9 cellular contexts compared by ENCODE assay signal in the genomic region with DNA sequence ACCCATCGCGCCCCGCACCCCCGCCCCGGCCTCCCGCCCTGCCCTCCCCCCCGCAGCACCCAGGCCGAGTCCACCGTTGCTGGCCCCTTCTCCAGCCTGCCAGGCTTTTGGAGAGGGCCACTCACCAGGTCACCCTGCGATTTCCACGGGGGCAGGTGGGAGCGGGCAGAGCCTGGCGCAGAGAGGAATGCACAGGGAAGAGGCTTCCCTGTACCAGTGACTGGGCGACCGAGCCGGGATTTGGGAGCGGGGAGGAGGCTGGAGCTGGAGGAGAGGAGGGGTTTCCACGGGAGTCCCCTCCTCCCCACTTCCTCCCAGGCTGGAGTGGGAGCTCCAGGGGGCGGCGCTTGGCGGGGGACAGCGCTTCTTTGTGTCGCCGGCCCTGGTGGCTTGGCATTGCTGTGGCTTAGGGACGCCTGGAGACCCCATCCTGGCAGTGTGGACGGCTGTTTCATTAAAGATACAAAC. TPM values are rescaled to one million over a fixed set of nuclear protein-coding genes. Genes with fewer than 3 reads are reported as not detected.
DNase-seq lines count a peak whose midpoint lies in the region; ATAC-seq and TF ChIP-seq lines count a peak whose summit lies in the region.
"Had no signal": no experiment of that assay in that cellular context is flagged by ENCODE, and none has a peak within 500 bp of the region (broad histone marks: within the 10 kb centered on the region; RNA-seq: fewer than 3 reads in every experiment).

No MANE protein-coding gene starts in this region.

- no peaks in the 10 kb centered on the region for H3K36me3 ChIP-seq in gastrocnemius medialis

- H3K4me1 ChIP-seq in gastrocnemius medialis: peaks cover 10 to 16% of the 10 kb centered on the region in 2 donors

- peaks cover 0 to 4% (median 0%) of the 10 kb centered on the region in 3 donors for H3K27me3 ChIP-seq in gastrocnemius medialis

- no peak for TF ChIP-seq POLR2A in gastrocnemius medialis (IDR thresholded peaks at IDR 0.05)

- ATAC-seq in gastrocnemius medialis: peak; percentile 55 to 62
- ATAC-seq in GM21723 (IDR thresholded peaks at IDR 0.05; ENCODE audit: unreplicated experiment): no peak
- no peak for ATAC-seq in HG02588 (IDR thresholded peaks at IDR 0.05; ENCODE audit: unreplicated experiment)
- ATAC-seq: HCT116 had no signal

- DNase-seq in DMS53 (lab: John Stamatoyannopoulos, UW) (peak; percentile 88), NCI-H2029 (lab: John Stamatoyannopoulos, UW) (peak; percentile 44), cerebellar cortex (ENCODE audit: low spot score) (peak; percentile 75), iPS-NIHi7 (ENCODE audit: extremely low spot score) (peak; percentile 41), gastrocnemius medialis (peak; percentile 24 to 28), RKO (ENCODE audit: low spot score) (no peak)

- intact Hi-C loops in gastrocnemius medialis (cut with DNase I; ENCODE audit: low total_unique reads): loop anchor here (2.0 kb wide), 1 partner anchor 18 kb away; no protein-coding TSS in a partner anchor

- TF ChIP-seq CTCF in gastrocnemius medialis (IDR thresholded peaks at IDR 0.05 in 4 of 5, conservative IDR thresholded peaks at IDR 0.05 in 1 of 5): no peak

- H3K4me3 ChIP-seq in gastrocnemius medialis: peak overlapping the region; percentile 59 to 68 (median 63)

- H3K9me3 ChIP-seq in gastrocnemius medialis: no peaks in the 10 kb centered on the region

- in situ Hi-C loops in gastrocnemius medialis (cut with MboI; ENCODE audit: low sequenced_read_pairs in 4 of 4): loop anchor here in 1 of 4 donors (25.0 kb wide), 1 partner anchor 595 kb away; a partner anchor contains a TSS

- H3K27ac ChIP-seq in gastrocnemius medialis: peak overlapping the region; percentile 64 to 76 (median 74)

RNA-seq across cellular contexts. Expression of a gene that starts 19.3 kb away (rescaled TPM):
- 10 to 100 TPM; 31.4 to 43.0 (median 32.9) TPM for total RNA-seq in gastrocnemius medialis

RNA-seq across cellular contexts. Expression of a gene that starts 52.4 kb away (rescaled TPM):
- total RNA-seq in gastrocnemius medialis: not detected

Comparison
In these comparisons a context has a peak if more than half of its experiments do, and no peak if none do; other contexts are left out.
1. ATAC-seq: peak in gastrocnemius medialis (2 of 2); none in GM21723 (single experiment) and HG02588 (single experiment).